9 cellular contexts compared by ENCODE assay signal in genomic region chr6:16471222-16471784, GRCh38.
DNase-seq lines count a peak whose midpoint lies in the region; ATAC-seq, FAIRE-seq and TF ChIP-seq lines count a peak whose summit lies in the region.
"Had no signal": no experiment of that assay in that cellular context is flagged by ENCODE, and none has a peak within 500 bp of the region (broad histone marks: within the 10 kb centered on the region; RNA-seq: fewer than 3 reads in every experiment).

No MANE protein-coding gene starts in this region.

- no peak overlapping the region for H3K4me3 Mint-ChIP-seq in HFFc6
- H3K4me3 Mint-ChIP-seq in naive thymus-derived CD4-positive, alpha-beta T cell, result peak overlapping the region in 1 of 10 donors; percentile 43

- CTCF ChIA-PET in naive thymus-derived CD4-positive, alpha-beta T cell (lab: Charles Lee), result no interaction called here

- POLR2A ChIA-PET in naive thymus-derived CD4-positive, alpha-beta T cell (lab: Charles Lee), result interaction anchor here (0.6 to 1.5 kb wide), 2 partner anchors 13 to 217 kb away, joined by 3 read pairs; no protein-coding TSS in a partner anchor

- H3K4me3 ChIP-seq in naive thymus-derived CD4-positive, alpha-beta T cell (ENCODE audit: low read length), result no peak overlapping the region
- H3K4me3 ChIP-seq in small intestine (ENCODE audit: low read depth in 1 of 2, low read length in 2 of 2), result no peak overlapping the region
- no peak overlapping the region for H3K4me3 ChIP-seq in esophagus squamous epithelium

- peaks cover 25 to 48% of the 10 kb centered on the region in 2 donors for H3K4me1 ChIP-seq in naive thymus-derived CD4-positive, alpha-beta T cell (ENCODE audit: control insufficient read depth in 2 of 2, insufficient read depth in 2 of 2, low read length in 2 of 2)
- H3K4me1 ChIP-seq in small intestine (ENCODE audit: control insufficient read depth in 2 of 2, insufficient read depth in 1 of 2, low read depth in 1 of 2, low read length in 1 of 2), result peaks cover 0 to 3% of the 10 kb centered on the region in 2 donors
- H3K4me1 ChIP-seq in esophagus squamous epithelium, result peaks cover 2 to 18% (median 6%) of the 10 kb centered on the region in 3 donors

- TF ChIP-seq CTCF in HFFc6 (IDR thresholded peaks at IDR 0.05) (no peak), esophagus squamous epithelium (IDR thresholded peaks at IDR 0.05) (no peak)

- WGBS in small intestine, 3 donors, result 71 to 74% (median 73%) methylated on average over 6 of the region's 6 CpGs
- 52 to 82% methylated on average over 6 of the region's 6 CpGs for WGBS in esophagus squamous epithelium, 2 donors

- no peak for DNase-seq in HFFc6
- DNase-seq in NCI-H69 (lab: John Stamatoyannopoulos, UW), result peak; percentile 29
- no peak for DNase-seq in naive thymus-derived CD4-positive, alpha-beta T cell
- DNase-seq in activated effector memory CD4-positive, alpha-beta T cell treated with Interleukin-2 at 50 U/mL for 16 hours, result no peak
- DNase-seq in small intestine, result no peak
- no peak for DNase-seq in esophagus squamous epithelium (lab: John Stamatoyannopoulos, UW)
- no peak for DNase-seq in stimulated activated CD4-positive, alpha-beta T cell treated with anti-CD3 and anti-CD28 coated beads, Interleukin-4, amount 100 ng/mL, for 4 hours
- DNase-seq: NCI-H226 had no signal

- H3K9me3 ChIP-seq in naive thymus-derived CD4-positive, alpha-beta T cell (ENCODE audit: control insufficient read depth in 2 of 3, low read length in 3 of 3), result no peaks in the 10 kb centered on the region
- H3K9me3 ChIP-seq in small intestine (ENCODE audit: control insufficient read depth, low read depth) (no peaks in the 10 kb centered on the region), esophagus squamous epithelium (no peaks in the 10 kb centered on the region)

- H3K27ac Mint-ChIP-seq in HFFc6, result 0 out of 2 replicates have a peak overlapping the region, but pooled peaks have one; percentile 20
- peak overlapping the region in 5 of 9 donors; percentile 6 to 68 (median 22) for H3K27ac Mint-ChIP-seq in naive thymus-derived CD4-positive, alpha-beta T cell

- H3K4me1 Mint-ChIP-seq in HFFc6 (ENCODE audit: low read depth), result peaks cover 40% of the 10 kb centered on the region
- H3K4me1 Mint-ChIP-seq in naive thymus-derived CD4-positive, alpha-beta T cell, result peaks cover 23 to 70% (median 36%) of the 10 kb centered on the region in 7 donors

- TF ChIP-seq POLR2A in esophagus squamous epithelium (IDR thresholded peaks at IDR 0.05), result no peak

- no peak for FAIRE-seq in small intestine (lab: Jason Lieb, UNC)

- no peaks in the 10 kb centered on the region for H3K27me3 ChIP-seq in naive thymus-derived CD4-positive, alpha-beta T cell (ENCODE audit: control insufficient read depth in 2 of 2, insufficient read depth in 2 of 2, low read length in 2 of 2)
- no peaks in the 10 kb centered on the region for H3K27me3 ChIP-seq in small intestine (ENCODE audit: control insufficient read depth in 2 of 2, insufficient read depth in 2 of 2, low read length in 2 of 2)
- no peaks in the 10 kb centered on the region for H3K27me3 ChIP-seq in esophagus squamous epithelium

- H3K27me3 Mint-ChIP-seq in HFFc6 (ENCODE audit: insufficient read depth), result no peaks in the 10 kb centered on the region; the same call in 1 of the 2 replicates
- H3K27me3 Mint-ChIP-seq in naive thymus-derived CD4-positive, alpha-beta T cell, result no peaks in the 10 kb centered on the region

- peaks cover 10% of the 10 kb centered on the region for H3K36me3 Mint-ChIP-seq in HFFc6 (ENCODE audit: low read depth)
- peaks cover 0 to 36% (median 0%) of the 10 kb centered on the region in 5 donors for H3K36me3 Mint-ChIP-seq in naive thymus-derived CD4-positive, alpha-beta T cell

- no peaks in the 10 kb centered on the region for H3K36me3 ChIP-seq in naive thymus-derived CD4-positive, alpha-beta T cell (ENCODE audit: control insufficient read depth in 2 of 3, insufficient read depth in 3 of 3, low read length in 3 of 3)
- H3K36me3 ChIP-seq in small intestine (ENCODE audit: control insufficient read depth in 2 of 2, insufficient read depth in 2 of 2, low read length in 2 of 2), result peaks cover 0 to 2% of the 10 kb centered on the region in 2 donors
- no peaks in the 10 kb centered on the region for H3K36me3 ChIP-seq in esophagus squamous epithelium

- H3K9me3 Mint-ChIP-seq in HFFc6, result no peaks in the 10 kb centered on the region
- peaks cover 0 to 7% (median 0%) of the 10 kb centered on the region in 11 donors for H3K9me3 Mint-ChIP-seq in naive thymus-derived CD4-positive, alpha-beta T cell

- intact Hi-C loops in naive thymus-derived CD4-positive, alpha-beta T cell (cut with micrococcal nuclease), result loop anchor here (5.0 kb wide), 1 partner anchor 41 kb away; no protein-coding TSS in a partner anchor
- intact Hi-C loops in esophagus squamous epithelium (cut with DNase I), result no loop called here

- no peak overlapping the region for H3K27ac ChIP-seq in naive thymus-derived CD4-positive, alpha-beta T cell (ENCODE audit: low read depth, low read length)
- H3K27ac ChIP-seq in small intestine (ENCODE audit: low read depth in 1 of 2, low read length in 1 of 2), result peak overlapping the region in 1 of 2 donors; percentile 68
- no peak overlapping the region for H3K27ac ChIP-seq in esophagus squamous epithelium

- peak; percentile 74 for ATAC-seq in GM18867 (IDR thresholded peaks at IDR 0.05; ENCODE audit: unreplicated experiment)
- ATAC-seq in naive thymus-derived CD4-positive, alpha-beta T cell, result no peak
